20 cellular contexts compared by ENCODE assay signal in genomic region chr1:113557176-113557575, GRCh38.
"Had no signal": no experiment of that assay in that cellular context is flagged by ENCODE, and none has a peak within 500 bp of the region (broad histone marks: within the 10 kb centered on the region; RNA-seq: fewer than 3 reads in every experiment).

No MANE protein-coding gene starts in this region.

- H3K4me3 ChIP-seq: colonic mucosa, esophagus squamous epithelium, hepatocyte, neural progenitor cell, pancreas, smooth muscle cell, suprapubic skin, thyroid gland, vagina had no signal

- H3K79me2 ChIP-seq: hepatocyte had no signal

- DNase-seq: colonic mucosa; dermis blood vessel endothelial cell; esophagus squamous epithelium; foreskin fibroblast; head of caudate nucleus; left colon; nucleus accumbens; pancreas; right cardiac atrium; stimulated activated CD4-positive, alpha-beta T cell treated with anti-CD3 and anti-CD28 coated beads, Interleukin-4, amount 100 ng/mL, for 1 hour; stimulated activated CD8-positive, alpha-beta memory T cell treated with anti-CD3 and anti-CD28 coated beads, Interleukin-4, amount 100 ng/mL, for 48 hours; stimulated activated naive CD8-positive, alpha-beta T cell treated with anti-CD3 and anti-CD28 coated beads, Interleukin-15, Interleukin-2, amounts not matched to agents 100 U/mL and 50 U/mL, for 24 hours; thyroid gland had no signal

- H3K9me3 ChIP-seq: colonic mucosa, esophagus squamous epithelium, pancreas, suprapubic skin, thyroid gland, vagina had no signal

- H2AFZ ChIP-seq: hepatocyte, neural progenitor cell had no signal

- ATAC-seq: left colon; natural killer cell treated with Interleukin-12 subunit alpha and Interleukin-12 subunit beta and Interleukin-15 and Interleukin-18, amount 100 ng/mL, for 72 hours; pancreas; right cardiac atrium; stimulated activated effector memory CD8-positive, alpha-beta T cell treated with anti-CD3 and anti-CD28 coated beads, Interleukin-12 subunit alpha, Interleukin-12 subunit beta, amount 100 ng/mL, for 72 hours; stimulated activated naive CD8-positive, alpha-beta T cell treated with anti-CD3 and anti-CD28 coated beads, Interleukin-15, Interleukin-2, amounts not matched to agents 100 U/mL and 50 U/mL, for 24 hours had no signal

- H3K4me2 ChIP-seq: hepatocyte, neural progenitor cell, smooth muscle cell had no signal

- H3K4me1 ChIP-seq: colonic mucosa, esophagus squamous epithelium, neural progenitor cell, pancreas, suprapubic skin, thyroid gland, vagina had no signal

- H3K36me3 ChIP-seq: colonic mucosa, neural progenitor cell, pancreas, suprapubic skin, thyroid gland had no signal

- H3K9ac ChIP-seq: neural progenitor cell had no signal

- FAIRE-seq: pancreas had no signal

- H3K27ac ChIP-seq: colonic mucosa, esophagus squamous epithelium, hepatocyte, neural progenitor cell, pancreas, suprapubic skin, thyroid gland, vagina had no signal

- H3K27me3 ChIP-seq: colonic mucosa, esophagus squamous epithelium, hepatocyte, neural progenitor cell, pancreas, suprapubic skin, thyroid gland, vagina had no signal
